Comparison of ENCODE assay signal across 24 cellular contexts in the genomic region with DNA sequence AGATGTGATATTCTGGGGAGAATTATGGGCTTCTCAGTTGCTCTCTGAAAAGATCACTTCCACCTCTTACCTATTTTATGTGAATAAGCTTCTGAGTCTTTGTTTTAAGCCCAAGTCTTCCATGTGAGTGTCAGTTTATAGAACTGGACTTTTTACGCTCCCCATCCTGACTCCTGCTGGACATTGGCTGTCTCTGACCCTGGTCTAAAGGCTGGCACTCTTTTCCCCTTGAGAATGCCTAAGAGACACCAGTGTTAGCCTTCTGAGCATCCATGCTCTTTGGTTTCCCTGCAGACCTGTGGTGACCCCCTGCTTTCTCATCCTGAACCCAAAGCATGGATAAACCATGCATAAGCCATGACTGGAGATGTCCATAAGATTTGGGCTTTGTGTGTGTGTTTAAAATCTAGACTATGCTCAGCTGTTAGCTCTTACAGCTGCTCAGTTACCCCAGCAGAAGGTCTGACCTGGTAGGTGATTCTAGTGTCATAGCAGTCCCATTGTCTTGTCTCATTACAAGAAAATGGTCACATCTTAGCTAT.
"Had no signal": no experiment of that assay in that cellular context is flagged by ENCODE, and none has a peak within 500 bp of the region (broad histone marks: within the 10 kb centered on the region; RNA-seq: fewer than 3 reads in every experiment).

No MANE protein-coding gene starts in this region.

- DNase-seq: effector CD8-positive, alpha-beta T cell; head of caudate nucleus; kidney; left cardiac atrium; left ventricle myocardium inferior; lower lobe of right lung; nucleus accumbens; sigmoid colon; stimulated activated CD4-positive, alpha-beta T cell treated with anti-CD3 and anti-CD28 coated beads, Interleukin-2, amount 100 ng/mL, for 24 hours; stimulated activated CD4-positive, alpha-beta T cell treated with anti-CD3 and anti-CD28 coated beads, Interleukin-4, amount 100 ng/mL, for 4 hours; stimulated activated naive B cell treated with anti-CD40 and anti-IgM and Interleukin-4, amounts not matched to agents 10 μg/mL and 1 μg/mL and 100 μg/mL, for 72 hours; stimulated activated naive CD8-positive, alpha-beta T cell treated with anti-CD3 and anti-CD28 coated beads, Interleukin-15, amount 100 ng/mL, for 72 hours; testis; upper lobe of right lung had no signal

- H3K27ac Mint-ChIP-seq: memory B cell; mesothelial cell of epicardium; natural killer cell treated with Interleukin-12 subunit alpha and Interleukin-12 subunit beta and Interleukin-15 and Interleukin-18, amount 100 ng/mL, for 72 hours; neural progenitor cell; stimulated activated naive B cell treated with anti-CD40 and anti-IgM and Interleukin-4, amounts not matched to agents 10 μg/mL and 1 μg/mL and 100 μg/mL, for 72 hours had no signal

- H3K4me2 ChIP-seq: hepatocyte, neural progenitor cell had no signal

- H3K36me3 Mint-ChIP-seq: memory B cell; mesothelial cell of epicardium; natural killer cell treated with Interleukin-12 subunit alpha and Interleukin-12 subunit beta and Interleukin-15 and Interleukin-18, amount 100 ng/mL, for 72 hours; neural progenitor cell; stimulated activated naive B cell treated with anti-CD40 and anti-IgM and Interleukin-4, amounts not matched to agents 10 μg/mL and 1 μg/mL and 100 μg/mL, for 72 hours had no signal

- H3K27me3 ChIP-seq: hepatocyte, neural progenitor cell, sigmoid colon, testis, tibial nerve, upper lobe of right lung had no signal

- H3K36me3 ChIP-seq: left ventricle myocardium inferior, lower lobe of right lung, neural progenitor cell, prostate gland, sigmoid colon, tibial nerve, upper lobe of right lung had no signal

- H3K9ac ChIP-seq: neural progenitor cell, parathyroid adenoma had no signal

- H3K4me3 ChIP-seq: coronary artery, hepatocyte, left ventricle myocardium inferior, lower lobe of right lung, neural progenitor cell, prostate gland, sigmoid colon, skin epidermis, testis, tibial nerve, upper lobe of right lung had no signal

- H2AFZ ChIP-seq: hepatocyte, neural progenitor cell, parathyroid adenoma had no signal

- H3K9me3 ChIP-seq: lower lobe of right lung, prostate gland, sigmoid colon, testis, upper lobe of right lung had no signal

- H3K4me1 Mint-ChIP-seq: memory B cell; mesothelial cell of epicardium; neural progenitor cell; stimulated activated naive B cell treated with anti-CD40 and anti-IgM and Interleukin-4, amounts not matched to agents 10 μg/mL and 1 μg/mL and 100 μg/mL, for 72 hours; stimulated activated naive CD8-positive, alpha-beta T cell treated with anti-CD3 and anti-CD28 coated beads, Interleukin-15, amount 100 ng/mL, for 72 hours had no signal

- FAIRE-seq: kidney had no signal

- H3K79me2 ChIP-seq: hepatocyte, parathyroid adenoma had no signal

- H3K27ac ChIP-seq: coronary artery, hepatocyte, left ventricle myocardium inferior, lower lobe of right lung, neural progenitor cell, parathyroid adenoma, prostate gland, sigmoid colon, skin epidermis, testis, tibial nerve, upper lobe of right lung had no signal

- H3K4me3 Mint-ChIP-seq: memory B cell; mesothelial cell of epicardium; natural killer cell treated with Interleukin-12 subunit alpha and Interleukin-12 subunit beta and Interleukin-15 and Interleukin-18, amount 100 ng/mL, for 72 hours; stimulated activated naive B cell treated with anti-CD40 and anti-IgM and Interleukin-4, amounts not matched to agents 10 μg/mL and 1 μg/mL and 100 μg/mL, for 72 hours; stimulated activated naive CD8-positive, alpha-beta T cell treated with anti-CD3 and anti-CD28 coated beads, Interleukin-15, amount 100 ng/mL, for 72 hours had no signal

- H3K9me3 Mint-ChIP-seq: memory B cell; mesothelial cell of epicardium; stimulated activated naive B cell treated with anti-CD40 and anti-IgM and Interleukin-4, amounts not matched to agents 10 μg/mL and 1 μg/mL and 100 μg/mL, for 72 hours; stimulated activated naive CD8-positive, alpha-beta T cell treated with anti-CD3 and anti-CD28 coated beads, Interleukin-15, amount 100 ng/mL, for 72 hours had no signal

- H3K4me1 ChIP-seq: left ventricle myocardium inferior, lower lobe of right lung, neural progenitor cell, parathyroid adenoma, prostate gland, sigmoid colon, testis, tibial nerve, upper lobe of right lung had no signal

- ATAC-seq: left cardiac atrium; lower lobe of right lung; natural killer cell treated with Interleukin-12 subunit alpha and Interleukin-12 subunit beta and Interleukin-15 and Interleukin-18, amount 100 ng/mL, for 72 hours; stimulated activated naive B cell treated with anti-CD40 and anti-IgM and Interleukin-4, amounts not matched to agents 10 μg/mL and 1 μg/mL and 100 μg/mL, for 72 hours; stimulated activated naive CD8-positive, alpha-beta T cell treated with anti-CD3 and anti-CD28 coated beads, Interleukin-15, amount 100 ng/mL, for 72 hours; upper lobe of right lung had no signal
